Comparison of ENCODE assay signal across 8 cellular contexts in genomic region chr12:83823386-83824045, GRCh38.
DNase-seq lines count a peak whose midpoint lies in the region; ATAC-seq, FAIRE-seq and TF ChIP-seq lines count a peak whose summit lies in the region.

No MANE protein-coding gene starts in this region.

- H3K9me3 Mint-ChIP-seq in CD14-positive monocyte = peaks cover 0 to 2% (median 0%) of the 10 kb centered on the region in 7 donors
- no peaks in the 10 kb centered on the region for H3K9me3 Mint-ChIP-seq in activated T-helper 17 cell treated with anti-CD3 and anti-CD28 coated beads, Interleukin-2, amount 50 U/mL, for 72 hours

- no peaks in the 10 kb centered on the region for H3K36me3 Mint-ChIP-seq in CD14-positive monocyte
- no peaks in the 10 kb centered on the region for H3K36me3 Mint-ChIP-seq in activated T-helper 17 cell treated with anti-CD3 and anti-CD28 coated beads, Interleukin-2, amount 50 U/mL, for 72 hours (ENCODE audit: low read depth)

- no peak overlapping the region for H3K4me3 ChIP-seq in kidney (ENCODE audit: low read length in 2 of 2)
- no peak overlapping the region for H3K4me3 ChIP-seq in gastrocnemius medialis
- H3K4me3 ChIP-seq in lower leg skin (ENCODE audit: low read depth, poor library complexity, severe bottlenecking) = no peak overlapping the region

- in situ Hi-C loops in gastrocnemius medialis (cut with MboI; ENCODE audit: low sequenced_read_pairs in 4 of 4) = no loop called here

- TF ChIP-seq POLR2A in gastrocnemius medialis (IDR thresholded peaks at IDR 0.05) (no peak), lower leg skin (IDR thresholded peaks at IDR 0.05) (no peak)

- H3K4me1 ChIP-seq in kidney (ENCODE audit: control insufficient read depth in 1 of 2, insufficient read depth in 1 of 2, low read depth in 1 of 2, low read length in 2 of 2) (no peaks in the 10 kb centered on the region), gastrocnemius medialis (no peaks in the 10 kb centered on the region)

- H3K27me3 ChIP-seq in gastrocnemius medialis = no peaks in the 10 kb centered on the region

- ATAC-seq in HG02840 (IDR thresholded peaks at IDR 0.05; ENCODE audit: low FRiP score, unreplicated experiment) = peak; percentile 91
- ATAC-seq in activated T-helper 17 cell treated with anti-CD3 and anti-CD28 coated beads, Interleukin-2, amount 50 U/mL, for 72 hours (replicated peaks) = peak; percentile 77
- ATAC-seq in gastrocnemius medialis = no peak

- H3K4me3 Mint-ChIP-seq in CD14-positive monocyte = no peak overlapping the region
- H3K4me3 Mint-ChIP-seq in activated T-helper 17 cell treated with anti-CD3 and anti-CD28 coated beads, Interleukin-2, amount 50 U/mL, for 72 hours = no peak overlapping the region

- H3K36me3 ChIP-seq in kidney (ENCODE audit: control insufficient read depth in 1 of 2, insufficient read depth in 2 of 2, low read length in 2 of 2) (no peaks in the 10 kb centered on the region), gastrocnemius medialis (no peaks in the 10 kb centered on the region)

- no peak overlapping the region for H3K27ac ChIP-seq in kidney (ENCODE audit: low read depth in 2 of 2, low read length in 2 of 2)
- no peak overlapping the region for H3K27ac ChIP-seq in gastrocnemius medialis

- FAIRE-seq in GM18507 (lab: Jason Lieb, UNC) (peak; percentile 80), kidney (lab: Jason Lieb, UNC) (no peak)

- H3K27me3 Mint-ChIP-seq in CD14-positive monocyte (ENCODE audit: low read depth in 3 of 3) = peaks cover 0 to 3% (median 2%) of the 10 kb centered on the region in 3 donors
- H3K27me3 Mint-ChIP-seq in activated T-helper 17 cell treated with anti-CD3 and anti-CD28 coated beads, Interleukin-2, amount 50 U/mL, for 72 hours = no peaks in the 10 kb centered on the region

- H3K9me3 ChIP-seq in kidney (ENCODE audit: control insufficient read depth in 1 of 2, low read length in 2 of 2) (no peaks in the 10 kb centered on the region), gastrocnemius medialis (no peaks in the 10 kb centered on the region)

- DNase-seq in CD14-positive monocyte (ENCODE audit: low spot score) = peak; percentile 39
- peak; percentile 11 for DNase-seq in GM18507 (ENCODE audit: extremely low spot score, insufficient read length, low read depth)
- DNase-seq in NCI-H1048 (lab: John Stamatoyannopoulos, UW) = peak; percentile 22
- peak; percentile 59 for DNase-seq in kidney
- DNase-seq in gastrocnemius medialis = no peak
- DNase-seq in lower leg skin (ENCODE audit: low spot score in 2 of 2) = no peak

- H3K4me1 Mint-ChIP-seq in CD14-positive monocyte = no peaks in the 10 kb centered on the region
- no peaks in the 10 kb centered on the region for H3K4me1 Mint-ChIP-seq in activated T-helper 17 cell treated with anti-CD3 and anti-CD28 coated beads, Interleukin-2, amount 50 U/mL, for 72 hours

- no peak overlapping the region for H3K27ac Mint-ChIP-seq in CD14-positive monocyte
- H3K27ac Mint-ChIP-seq in activated T-helper 17 cell treated with anti-CD3 and anti-CD28 coated beads, Interleukin-2, amount 50 U/mL, for 72 hours = no peak overlapping the region

- WGBS in lower leg skin, 2 donors = 80 to 81% methylated on average over 8 of the region's 8 CpGs

- no peak overlapping the region for H3K9ac ChIP-seq in kidney (ENCODE audit: low read length in 2 of 2)

- intact Hi-C loops in CD14-positive monocyte (cut with micrococcal nuclease) (no loop called here), kidney (cut with DNase I) (no loop called here), gastrocnemius medialis (cut with DNase I; ENCODE audit: low total_unique reads) (no loop called here), lower leg skin (cut with DNase I; ENCODE audit: low total_unique reads) (no loop called here)

- TF ChIP-seq CTCF in CD14-positive monocyte (IDR thresholded peaks at IDR 0.05) (peak; percentile 22), kidney (IDR thresholded peaks at IDR 0.05; ENCODE audit: borderline replicate concordance, extremely low read depth, insufficient read depth) (peak; percentile 40), gastrocnemius medialis (IDR thresholded peaks at IDR 0.05 in 4 of 5, conservative IDR thresholded peaks at IDR 0.05 in 1 of 5) (no peak), lower leg skin (IDR thresholded peaks at IDR 0.05) (no peak)

Comparison
In these comparisons a context has a peak if more than half of its experiments do, and no peak if none do; other contexts are left out.
1. DNase-seq: peak in CD14-positive monocyte (single experiment), GM18507 (single experiment), NCI-H1048 (single experiment) and kidney (single experiment); none in gastrocnemius medialis (0 of 2) and lower leg skin (0 of 2).
2. CTCF ChIP-seq: peak in CD14-positive monocyte (single experiment) and kidney (single experiment); none in gastrocnemius medialis (0 of 5) and lower leg skin (0 of 3).
3. ATAC-seq: peak in HG02840 (single experiment) and activated T-helper 17 cell treated with anti-CD3 and anti-CD28 coated beads, Interleukin-2, amount 50 U/mL, for 72 hours (single experiment); none in gastrocnemius medialis (0 of 2).